Comparison of ENCODE assay signal across 18 cellular contexts in the genomic region with DNA sequence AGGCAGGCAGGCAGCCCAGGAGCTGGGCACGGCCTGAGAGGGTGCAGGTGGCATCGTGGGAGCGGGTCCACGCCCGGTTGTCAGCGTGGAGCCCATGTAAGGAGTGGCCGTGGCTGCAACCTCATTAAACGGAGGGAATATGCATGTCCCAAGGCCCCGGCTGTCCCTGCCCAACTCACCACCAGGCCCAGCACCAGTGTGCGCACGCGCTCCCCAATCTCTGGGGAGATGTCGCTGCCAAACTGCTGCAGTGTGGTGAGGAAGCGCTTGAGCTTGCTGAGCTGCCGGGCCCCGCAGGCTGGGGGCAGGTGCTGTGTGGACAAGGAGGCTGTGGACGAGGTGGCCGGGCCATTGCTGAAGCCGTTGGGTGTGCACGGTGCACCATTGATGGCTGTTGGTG. TPM values are rescaled to one million over a fixed set of nuclear protein-coding genes. Genes with fewer than 3 reads are reported as not detected.
DNase-seq lines count a peak whose midpoint lies in the region; ATAC-seq and TF ChIP-seq lines count a peak whose summit lies in the region.
"Had no signal": no experiment of that assay in that cellular context is flagged by ENCODE, and none has a peak within 500 bp of the region (broad histone marks: within the 10 kb centered on the region; RNA-seq: fewer than 3 reads in every experiment).

No MANE protein-coding gene starts in this region.

- H3K36me3 ChIP-seq in H7 (replicated peaks; ENCODE audit: control insufficient read depth, insufficient read depth, low read length) (no peaks in the 10 kb centered on the region), gastrocnemius medialis (peaks cover 0 to 21% of the 10 kb centered on the region in 2 donors)

- DNase-seq in left ventricle myocardium superior (peak; percentile 39), Right ventricle myocardium superior (no peak), H7 (peak; percentile 52), glutamatergic neuron (no peak), gastrocnemius medialis (no peak), dermis blood vessel endothelial cell (no peak)
- DNase-seq: AML-193; CD4-positive, alpha-beta memory T cell; DMS153; DMS79 treated with DMSO at 0.1 percent for 48 hours; EL; GDM1 had no signal

- H3K27me3 ChIP-seq in H7 (ENCODE audit: control insufficient read depth, insufficient read depth, low read length): no peaks in the 10 kb centered on the region
- H3K27me3 ChIP-seq in gastrocnemius medialis: no peaks in the 10 kb centered on the region

- H3K27ac ChIP-seq in gastrocnemius medialis: peak overlapping the region in 3 of 4 donors; percentile 59 to 72 (median 65)
- H3K27ac ChIP-seq: 22Rv1, C4-2B had no signal

- no peaks in the 10 kb centered on the region for H3K9me3 ChIP-seq in gastrocnemius medialis

- peaks cover 5% of the 10 kb centered on the region for H3K36me3 Mint-ChIP-seq in glutamatergic neuron (ENCODE audit: unreplicated experiment)
- H3K36me3 Mint-ChIP-seq: CD4-positive, alpha-beta memory T cell had no signal

- H3K27ac Mint-ChIP-seq in glutamatergic neuron (ENCODE audit: unreplicated experiment): peak overlapping the region; percentile 84

- peak overlapping the region; percentile 61 for H3K4me3 Mint-ChIP-seq in glutamatergic neuron (ENCODE audit: unreplicated experiment)
- H3K4me3 Mint-ChIP-seq: CD4-positive, alpha-beta memory T cell had no signal

- no peak for TF ChIP-seq CTCF in glutamatergic neuron (IDR thresholded peaks at IDR 0.05; ENCODE audit: partially characterized antibody, unreplicated experiment)
- TF ChIP-seq CTCF in gastrocnemius medialis (IDR thresholded peaks at IDR 0.05 in 4 of 5, conservative IDR thresholded peaks at IDR 0.05 in 1 of 5): no peak

- intact Hi-C loops in left ventricle myocardium superior (cut with micrococcal nuclease) (no loop called here), Right ventricle myocardium superior (cut with DNase I) (no loop called here), gastrocnemius medialis (cut with DNase I; ENCODE audit: low total_unique reads) (no loop called here)

- ATAC-seq in left ventricle myocardium superior (no peak), Right ventricle myocardium superior (ENCODE audit: poor library complexity) (no peak), gastrocnemius medialis (no peak), HG03159 (IDR thresholded peaks at IDR 0.05; ENCODE audit: unreplicated experiment) (no peak), HG03432 (IDR thresholded peaks at IDR 0.05; ENCODE audit: unreplicated experiment) (no peak)

- H3K9me3 Mint-ChIP-seq in glutamatergic neuron (ENCODE audit: unreplicated experiment): peaks cover 38% of the 10 kb centered on the region
- H3K9me3 Mint-ChIP-seq: CD4-positive, alpha-beta memory T cell had no signal

- peaks cover 6% of the 10 kb centered on the region for H3K4me1 Mint-ChIP-seq in glutamatergic neuron (ENCODE audit: low read depth, unreplicated experiment)
- H3K4me1 Mint-ChIP-seq: CD4-positive, alpha-beta memory T cell had no signal

- H3K4me3 ChIP-seq in H7 (ENCODE audit: insufficient read depth, low read depth, low read length): no peak overlapping the region
- no peak overlapping the region for H3K4me3 ChIP-seq in gastrocnemius medialis

- TF ChIP-seq POLR2A in gastrocnemius medialis (IDR thresholded peaks at IDR 0.05): no peak

- H3K27me3 Mint-ChIP-seq in glutamatergic neuron (ENCODE audit: unreplicated experiment): peaks cover 22% of the 10 kb centered on the region
- H3K27me3 Mint-ChIP-seq: CD4-positive, alpha-beta memory T cell had no signal

- H3K4me1 ChIP-seq in gastrocnemius medialis: peaks cover 54 to 63% of the 10 kb centered on the region in 2 donors

- in situ Hi-C loops in gastrocnemius medialis (cut with MboI; ENCODE audit: low sequenced_read_pairs in 4 of 4): no loop called here

RNA-seq across cellular contexts. Expression of a gene that starts 25.6 kb away (rescaled TPM):
- total RNA-seq in left ventricle myocardium superior (not detected), Right ventricle myocardium superior (not detected), glutamatergic neuron (ENCODE audit: unreplicated experiment) (3.9 TPM), gastrocnemius medialis (not detected), dermis blood vessel endothelial cell (not detected in 2 replicates)
- not detected in 2 replicates for total RNA-seq in H7 (2014; rRNA removed; shearing (Covaris generic))
- total RNA-seq: A673; CD4-positive, alpha-beta memory T cell; HT1080 had no signal

RNA-seq across cellular contexts. Expression of a gene that starts 35.1 kb away (rescaled TPM):
- total RNA-seq in left ventricle myocardium superior: 59.0 TPM
- 53.0 TPM for total RNA-seq in Right ventricle myocardium superior
- 56.2 and 56.6 TPM in 2 replicates for total RNA-seq in H7 (2014; rRNA removed; shearing (Covaris generic))
- 50.6 TPM for total RNA-seq in glutamatergic neuron (ENCODE audit: unreplicated experiment)
- total RNA-seq in gastrocnemius medialis: 10 to 100 TPM; 17.8 to 27.9 (median 20.5) TPM
- 31.6 and 46.6 TPM in 2 replicates for total RNA-seq in dermis blood vessel endothelial cell

RNA-seq across cellular contexts. Expression of a gene that starts 35.3 kb away (rescaled TPM):
- total RNA-seq in left ventricle myocardium superior: 14.6 TPM
- total RNA-seq in Right ventricle myocardium superior: 15.9 TPM
- 6.7 and 17.1 TPM in 2 replicates for total RNA-seq in H7 (2014; rRNA removed; shearing (Covaris generic))
- 31.7 TPM for total RNA-seq in glutamatergic neuron (ENCODE audit: unreplicated experiment)
- total RNA-seq in gastrocnemius medialis: 10 to 100 TPM in 2 of 4 donors, 1 to 10 TPM in 2; 8.8 to 14.7 (median 10.0) TPM
- 25.0 and 26.3 TPM in 2 replicates for total RNA-seq in dermis blood vessel endothelial cell

Comparison
In these comparisons a context has a peak if more than half of its experiments do, and no peak if none do; other contexts are left out.
1. DNase-seq: peak in left ventricle myocardium superior (single experiment) and H7 (single experiment); none in Right ventricle myocardium superior (single experiment), glutamatergic neuron (single experiment), gastrocnemius medialis (0 of 2) and dermis blood vessel endothelial cell (single experiment).